17 cellular contexts compared by ENCODE assay signal in the genomic region with DNA sequence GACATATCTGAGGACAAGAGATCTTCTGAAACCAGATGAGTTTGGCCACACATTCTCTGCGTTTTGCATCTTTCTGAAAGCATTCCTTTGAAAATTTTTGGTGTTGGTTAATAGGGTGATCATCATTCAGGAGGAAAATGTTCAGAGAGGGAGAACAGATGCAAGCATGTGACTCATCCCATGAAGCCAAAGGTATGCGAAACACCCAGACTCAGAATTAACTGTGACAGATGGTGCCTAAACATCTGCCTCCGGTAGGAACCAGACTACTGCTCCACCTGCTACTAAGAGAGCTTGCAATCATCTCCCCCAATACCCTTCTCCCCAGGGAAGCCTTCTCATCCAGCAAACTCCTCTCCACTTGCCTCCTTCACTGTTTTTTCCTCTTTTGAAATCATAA. TPM values are rescaled to one million over a fixed set of nuclear protein-coding genes. Genes with fewer than 3 reads are reported as not detected.
DNase-seq lines count a peak whose midpoint lies in the region; ATAC-seq and TF ChIP-seq lines count a peak whose summit lies in the region.
"Had no signal": no experiment of that assay in that cellular context is flagged by ENCODE, and none has a peak within 500 bp of the region (broad histone marks: within the 10 kb centered on the region; RNA-seq: fewer than 3 reads in every experiment).

No MANE protein-coding gene starts in this region.

- POLR2A ChIA-PET in MCF 10A (lab: Yijun Ruan, JAX), result interaction anchor here (1.9 kb wide), 1 partner anchor 119 kb away, joined by 10 read pairs; a partner anchor contains a TSS

- H3K4me1 Mint-ChIP-seq in MCF 10A (ENCODE audit: insufficient read depth, unreplicated experiment), result peaks cover 14% of the 10 kb centered on the region
- peaks cover 20% of the 10 kb centered on the region for H3K4me1 Mint-ChIP-seq in activated CD4-positive, alpha-beta T cell treated with anti-CD3 and anti-CD28 coated beads, Interleukin-2, amount 10 ng/mL, durations not matched to agents 24 days and 14 days
- H3K4me1 Mint-ChIP-seq: activated T-helper 17 cell treated with anti-CD3 and anti-CD28 coated beads, Interleukin-2, amount 50 U/mL, for 72 hours had no signal

- H3K27ac Mint-ChIP-seq in MCF 10A (ENCODE audit: low read depth, unreplicated experiment), result peak overlapping the region; percentile 14
- no peak overlapping the region for H3K27ac Mint-ChIP-seq in activated CD4-positive, alpha-beta T cell treated with anti-CD3 and anti-CD28 coated beads, Interleukin-2, amount 10 ng/mL, durations not matched to agents 24 days and 14 days
- H3K27ac Mint-ChIP-seq: activated CD4-positive, alpha-beta T cell treated with anti-CD3 and anti-CD28 coated beads for 36 hours; activated T-helper 17 cell treated with anti-CD3 and anti-CD28 coated beads, Interleukin-2, amount 50 U/mL, for 72 hours; neural progenitor cell had no signal

- in situ Hi-C loops in brain microvascular endothelial cell (cut with HindIII; ENCODE audit: low pct_ligation_motif_present, low sequenced_read_pairs), result no loop called here

- no peaks in the 10 kb centered on the region for H3K9me3 Mint-ChIP-seq in MCF 10A (ENCODE audit: unreplicated experiment)
- no peaks in the 10 kb centered on the region for H3K9me3 Mint-ChIP-seq in activated CD4-positive, alpha-beta T cell treated with anti-CD3 and anti-CD28 coated beads, Interleukin-2, amount 10 ng/mL, durations not matched to agents 24 days and 14 days
- H3K9me3 Mint-ChIP-seq: activated T-helper 17 cell treated with anti-CD3 and anti-CD28 coated beads, Interleukin-2, amount 50 U/mL, for 72 hours; CD4-positive, CD25-positive, alpha-beta regulatory T cell; neural progenitor cell had no signal

- CTCF ChIA-PET in MCF 10A (lab: Yijun Ruan, JAX), result interaction anchor here (0.6 to 1.7 kb wide), 3 partner anchors 45 to 118 kb away, joined by 3 to 6 read pairs (median 4); no protein-coding TSS in a partner anchor

- peaks cover 11% of the 10 kb centered on the region for H3K27me3 Mint-ChIP-seq in MCF 10A (ENCODE audit: insufficient read depth, unreplicated experiment)
- peaks cover 2% of the 10 kb centered on the region for H3K27me3 Mint-ChIP-seq in activated CD4-positive, alpha-beta T cell treated with anti-CD3 and anti-CD28 coated beads, Interleukin-2, amount 10 ng/mL, durations not matched to agents 24 days and 14 days
- H3K27me3 Mint-ChIP-seq: activated CD4-positive, alpha-beta T cell treated with anti-CD3 and anti-CD28 coated beads for 36 hours; activated T-helper 17 cell treated with anti-CD3 and anti-CD28 coated beads, Interleukin-2, amount 50 U/mL, for 72 hours; CD4-positive, CD25-positive, alpha-beta regulatory T cell had no signal

- H3K4me3 ChIP-seq in breast epithelium (no peak overlapping the region), brain microvascular endothelial cell (ENCODE audit: low read depth, low read length) (no peak overlapping the region)
- H3K4me3 ChIP-seq: neural progenitor cell, psoas muscle had no signal

- no peaks in the 10 kb centered on the region for H3K4me1 ChIP-seq in breast epithelium
- H3K4me1 ChIP-seq in foreskin keratinocyte, result peaks cover 6% of the 10 kb centered on the region
- H3K4me1 ChIP-seq: neural progenitor cell, psoas muscle had no signal

- intact Hi-C loops in MCF 10A (cut with micrococcal nuclease), result no loop called here
- intact Hi-C loops in breast epithelium (cut with DNase I; ENCODE audit: low total_unique reads), result no loop called here
- intact Hi-C loops in activated CD4-positive, alpha-beta T cell treated with anti-CD3 and anti-CD28 coated beads, Interleukin-2, amount 10 ng/mL, durations not matched to agents 24 days and 14 days (cut with micrococcal nuclease), result no loop called here

- H3K36me3 ChIP-seq in breast epithelium (no peaks in the 10 kb centered on the region), brain microvascular endothelial cell (replicated peaks) (no peaks in the 10 kb centered on the region)
- H3K36me3 ChIP-seq: neural progenitor cell had no signal

- no peak overlapping the region for H3K27ac ChIP-seq in breast epithelium
- H3K27ac ChIP-seq in foreskin keratinocyte, result no peak overlapping the region
- no peak overlapping the region for H3K27ac ChIP-seq in brain microvascular endothelial cell
- H3K27ac ChIP-seq: neural progenitor cell, psoas muscle had no signal

- H3K9me3 ChIP-seq in breast epithelium, result no peaks in the 10 kb centered on the region
- H3K9me3 ChIP-seq: psoas muscle had no signal

- no peak overlapping the region for H3K4me3 Mint-ChIP-seq in MCF 10A (ENCODE audit: unreplicated experiment)
- H3K4me3 Mint-ChIP-seq in activated CD4-positive, alpha-beta T cell treated with anti-CD3 and anti-CD28 coated beads, Interleukin-2, amount 10 ng/mL, durations not matched to agents 24 days and 14 days, result no peak overlapping the region
- H3K4me3 Mint-ChIP-seq: activated CD4-positive, alpha-beta T cell treated with anti-CD3 and anti-CD28 coated beads for 36 hours; activated T-helper 17 cell treated with anti-CD3 and anti-CD28 coated beads, Interleukin-2, amount 50 U/mL, for 72 hours; neural progenitor cell had no signal

- no peak for TF ChIP-seq POLR2A in breast epithelium (IDR thresholded peaks at IDR 0.05)

- DNase-seq in MCF 10A (ENCODE audit: unreplicated experiment) (peak; percentile 2), breast epithelium (ENCODE audit: low spot score in 2 of 2) (no peak), NCI-H69 (lab: John Stamatoyannopoulos, UW) (peak; percentile 94), foreskin keratinocyte (peak; percentile 37 to 62), brain microvascular endothelial cell (no peak), cerebellar nuclear complex (lab: John Stamatoyannopoulos, UW) (no peak), NCI-H1436 treated with DMSO at 0.1 percent for 48 hours (lab: John Stamatoyannopoulos, UW) (no peak)
- no peak for DNase-seq in activated CD4-positive, alpha-beta T cell treated with anti-CD3 and anti-CD28 coated beads, Interleukin-2, amount 10 ng/mL, durations not matched to agents 24 days and 14 days
- DNase-seq: activated CD4-positive, alpha-beta T cell treated with anti-CD3 and anti-CD28 coated beads for 36 hours; caudate nucleus; CD4-positive, CD25-positive, alpha-beta regulatory T cell; NCI-H1417; NCI-H226; psoas muscle; stimulated activated CD4-positive, alpha-beta T cell treated with anti-CD3 and anti-CD28 coated beads, Interleukin-4, amount 100 ng/mL, for 24 hours had no signal

- H3K27me3 ChIP-seq in breast epithelium, result no peaks in the 10 kb centered on the region
- H3K27me3 ChIP-seq in foreskin keratinocyte, result no peaks in the 10 kb centered on the region
- H3K27me3 ChIP-seq in brain microvascular endothelial cell (replicated peaks), result no peaks in the 10 kb centered on the region
- H3K27me3 ChIP-seq: neural progenitor cell had no signal

- no peaks in the 10 kb centered on the region for H3K36me3 Mint-ChIP-seq in MCF 10A (ENCODE audit: insufficient read depth, unreplicated experiment)
- no peaks in the 10 kb centered on the region for H3K36me3 Mint-ChIP-seq in activated CD4-positive, alpha-beta T cell treated with anti-CD3 and anti-CD28 coated beads, Interleukin-2, amount 10 ng/mL, durations not matched to agents 24 days and 14 days (ENCODE audit: low read depth)
- H3K36me3 Mint-ChIP-seq: CD4-positive, CD25-positive, alpha-beta regulatory T cell; neural progenitor cell had no signal

- peak; percentile 27 for ATAC-seq in foreskin keratinocyte
- ATAC-seq: activated CD4-positive, alpha-beta T cell treated with anti-CD3 and anti-CD28 coated beads for 36 hours; activated T-helper 17 cell treated with anti-CD3 and anti-CD28 coated beads, Interleukin-2, amount 50 U/mL, for 72 hours; psoas muscle had no signal

- TF ChIP-seq CTCF in MCF 10A (IDR thresholded peaks at IDR 0.05; ENCODE audit: unreplicated experiment) (no peak), breast epithelium (IDR thresholded peaks at IDR 0.05) (no peak), foreskin keratinocyte (conservative IDR thresholded peaks at IDR 0.05) (no peak), brain microvascular endothelial cell (IDR thresholded peaks at IDR 0.05; ENCODE audit: low read depth, low read length, missing control alignments) (no peak)

- BruUV-seq in MCF 10A (replicated peaks; lab: Mats Ljungman, UMichigan), result no TSS peak

RNA-seq across cellular contexts. Expression of a gene that starts 46.2 kb away (rescaled TPM):
- total RNA-seq in MCF 10A (2022), result 8.2 and 12.2 TPM in 2 replicates
- total RNA-seq in breast epithelium, result 10 to 100 TPM in 2 of 3 donors, 1 to 10 TPM in 1; 9.8 to 15.5 (median 13.5) TPM
- 10.2 and 11.9 TPM in 2 replicates for total RNA-seq in foreskin keratinocyte
- polyA plus RNA-seq in foreskin keratinocyte, result 7.6 and 8.6 TPM in 2 replicates
- total RNA-seq in activated CD4-positive, alpha-beta T cell treated with anti-CD3 and anti-CD28 coated beads, Interleukin-2, amount 10 ng/mL, durations not matched to agents 24 days and 14 days, result 38.6 and 42.7 TPM in 2 replicates

Comparison
In these comparisons a context has a peak if more than half of its experiments do, and no peak if none do; other contexts are left out.
1. DNase-seq: peak in MCF 10A (single experiment), NCI-H69 (single experiment) and foreskin keratinocyte (2 of 2); none in breast epithelium (0 of 2), brain microvascular endothelial cell (single experiment), cerebellar nuclear complex (0 of 2), activated CD4-positive, alpha-beta T cell treated with anti-CD3 and anti-CD28 coated beads, Interleukin-2, amount 10 ng/mL, durations not matched to agents 24 days and 14 days (single experiment) and NCI-H1436 treated with DMSO at 0.1 percent for 48 hours (single experiment).